In the genomic region with DNA sequence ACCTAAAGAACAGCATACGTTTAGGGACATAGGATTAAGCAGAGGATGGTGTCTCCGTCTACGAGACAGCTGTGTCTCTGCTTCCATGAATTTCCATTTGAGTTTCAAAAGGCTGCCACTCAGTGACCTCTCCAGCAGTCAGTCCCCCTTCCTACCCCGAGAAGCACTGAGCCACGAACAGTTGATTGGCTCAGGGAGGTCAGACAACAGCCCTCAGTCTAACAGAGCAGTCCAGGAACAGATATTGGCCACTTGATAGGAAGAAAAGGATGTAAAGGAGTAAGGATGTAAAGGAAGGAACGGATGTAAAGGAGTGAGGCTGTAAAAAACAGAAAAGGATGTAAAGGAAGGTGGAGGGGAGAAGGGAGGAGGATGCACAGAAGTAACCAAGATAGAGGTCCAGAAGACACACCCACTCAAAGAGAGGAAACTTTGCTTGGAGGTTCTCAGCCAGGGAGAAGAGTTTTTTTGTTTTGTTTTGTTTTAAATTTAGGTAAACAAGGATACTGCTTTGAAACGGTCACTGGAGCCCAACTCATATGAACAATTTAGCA, we compare ENCODE assay signal across 8 cellular contexts. TPM values are rescaled to one million over a fixed set of nuclear protein-coding genes. Genes with fewer than 3 reads are reported as not detected.
A peak's percentile ranks its signal among the peaks of the same experiment; 100 is the strongest.
DNase-seq lines count a peak whose midpoint lies in the region; ATAC-seq and TF ChIP-seq lines count a peak whose summit lies in the region.

No MANE protein-coding gene starts in this region.

- H3K9me3 ChIP-seq in suprapubic skin: no peaks in the 10 kb centered on the region

- H3K36me3 ChIP-seq in suprapubic skin: no peaks in the 10 kb centered on the region

- H3K4me1 Mint-ChIP-seq in activated CD4-positive, alpha-beta T cell treated with anti-CD3 and anti-CD28 coated beads, Interleukin-2, amount 10 ng/mL, durations not matched to agents 24 days and 14 days: peaks cover 42% of the 10 kb centered on the region
- peaks cover 37% of the 10 kb centered on the region for H3K4me1 Mint-ChIP-seq in activated CD4-positive, alpha-beta memory T cell treated with anti-CD3 and anti-CD28 coated beads, Interleukin-2, amount 10 ng/mL, durations not matched to agents 7 days and 5 days
- peaks cover 42 to 46% of the 10 kb centered on the region in 2 donors for H3K4me1 Mint-ChIP-seq in immature natural killer cell

- CTCF ChIA-PET in activated CD4-positive, alpha-beta memory T cell treated with anti-CD3 and anti-CD28 coated beads, Interleukin-2, amount 10 ng/mL, durations not matched to agents 7 days and 5 days (lab: Charles Lee): interaction anchor here (1.5 kb wide), 1 partner anchor 8 kb away, joined by 7 read pairs; no protein-coding TSS in a partner anchor

- TF ChIP-seq POLR2A in suprapubic skin (IDR thresholded peaks at IDR 0.05): no peak

- no peaks in the 10 kb centered on the region for H3K9me3 Mint-ChIP-seq in activated CD4-positive, alpha-beta T cell treated with anti-CD3 and anti-CD28 coated beads, Interleukin-2, amount 10 ng/mL, durations not matched to agents 24 days and 14 days
- H3K9me3 Mint-ChIP-seq in activated CD4-positive, alpha-beta memory T cell treated with anti-CD3 and anti-CD28 coated beads, Interleukin-2, amount 10 ng/mL, durations not matched to agents 7 days and 5 days: no peaks in the 10 kb centered on the region
- peaks cover 0 to 4% (median 0%) of the 10 kb centered on the region in 6 donors for H3K9me3 Mint-ChIP-seq in immature natural killer cell

- no peak for TF ChIP-seq CTCF in suprapubic skin (IDR thresholded peaks at IDR 0.05)

- no peak for ATAC-seq in HG03139 (IDR thresholded peaks at IDR 0.05; ENCODE audit: unreplicated experiment)
- no peak for ATAC-seq in left colon

- H3K27ac ChIP-seq in suprapubic skin: peak overlapping the region; percentile 98

- H3K27me3 Mint-ChIP-seq in activated CD4-positive, alpha-beta T cell treated with anti-CD3 and anti-CD28 coated beads, Interleukin-2, amount 10 ng/mL, durations not matched to agents 24 days and 14 days: peaks cover 35% of the 10 kb centered on the region
- H3K27me3 Mint-ChIP-seq in activated CD4-positive, alpha-beta memory T cell treated with anti-CD3 and anti-CD28 coated beads, Interleukin-2, amount 10 ng/mL, durations not matched to agents 7 days and 5 days: peaks cover 41% of the 10 kb centered on the region
- peaks cover 48 to 53% (median 51%) of the 10 kb centered on the region in 3 donors for H3K27me3 Mint-ChIP-seq in immature natural killer cell (ENCODE audit: low read depth in 3 of 3)

- 64% methylated on average over 7 of the region's 7 CpGs for WGBS in suprapubic skin

- peak overlapping the region; percentile 87 for H3K4me3 ChIP-seq in suprapubic skin

- peaks cover 8% of the 10 kb centered on the region for H3K36me3 Mint-ChIP-seq in activated CD4-positive, alpha-beta T cell treated with anti-CD3 and anti-CD28 coated beads, Interleukin-2, amount 10 ng/mL, durations not matched to agents 24 days and 14 days (ENCODE audit: low read depth)
- peaks cover 5% of the 10 kb centered on the region for H3K36me3 Mint-ChIP-seq in activated CD4-positive, alpha-beta memory T cell treated with anti-CD3 and anti-CD28 coated beads, Interleukin-2, amount 10 ng/mL, durations not matched to agents 7 days and 5 days (ENCODE audit: low read depth)
- no peaks in the 10 kb centered on the region for H3K36me3 Mint-ChIP-seq in immature natural killer cell

- POLR2A ChIA-PET in activated CD4-positive, alpha-beta memory T cell treated with anti-CD3 and anti-CD28 coated beads, Interleukin-2, amount 10 ng/mL, durations not matched to agents 7 days and 5 days (lab: Charles Lee): interaction anchor here (0.8 to 1.9 kb wide), 9 partner anchors 8 to 608 kb away, joined by 3 to 6 read pairs (median 3); partner anchors contain the start of gene MSANTD3

- H3K27me3 ChIP-seq in suprapubic skin: no peaks in the 10 kb centered on the region

- no peak for DNase-seq in activated CD4-positive, alpha-beta T cell treated with anti-CD3 and anti-CD28 coated beads, Interleukin-2, amount 10 ng/mL, durations not matched to agents 24 days and 14 days
- no peak for DNase-seq in activated CD4-positive, alpha-beta T cell treated with anti-CD3 and anti-CD28 coated beads, Interleukin-2, amount 50 U/mL, for 1 hour
- DNase-seq in activated CD4-positive, alpha-beta memory T cell treated with anti-CD3 and anti-CD28 coated beads, Interleukin-2, amount 10 ng/mL, durations not matched to agents 7 days and 5 days: no peak
- DNase-seq in immature natural killer cell: no peak
- no peak for DNase-seq in suprapubic skin (ENCODE audit: low spot score in 2 of 2)
- DNase-seq in GM19240 (ENCODE audit: insufficient read length, low spot score): no peak
- no peak for DNase-seq in left colon

- H3K27ac Mint-ChIP-seq in activated CD4-positive, alpha-beta T cell treated with anti-CD3 and anti-CD28 coated beads, Interleukin-2, amount 10 ng/mL, durations not matched to agents 24 days and 14 days: peak overlapping the region; percentile 96
- peak overlapping the region; percentile 17 for H3K27ac Mint-ChIP-seq in activated CD4-positive, alpha-beta memory T cell treated with anti-CD3 and anti-CD28 coated beads, Interleukin-2, amount 10 ng/mL, durations not matched to agents 7 days and 5 days
- H3K27ac Mint-ChIP-seq in immature natural killer cell: peak overlapping the region; percentile 87 to 100 (median 100)

- intact Hi-C loops in activated CD4-positive, alpha-beta T cell treated with anti-CD3 and anti-CD28 coated beads, Interleukin-2, amount 10 ng/mL, durations not matched to agents 24 days and 14 days (cut with micrococcal nuclease): loop anchor here (10.0 kb wide), 1 partner anchor 506 kb away; no protein-coding TSS in a partner anchor
- intact Hi-C loops in left colon (cut with DNase I, micrococcal nuclease): loop anchor here in 1 of 2 donors (10.0 kb wide), 1 partner anchor 196 kb away; no protein-coding TSS in a partner anchor

- H3K4me3 Mint-ChIP-seq in activated CD4-positive, alpha-beta T cell treated with anti-CD3 and anti-CD28 coated beads, Interleukin-2, amount 10 ng/mL, durations not matched to agents 24 days and 14 days: peak overlapping the region; percentile 99
- peak overlapping the region; percentile 91 for H3K4me3 Mint-ChIP-seq in activated CD4-positive, alpha-beta memory T cell treated with anti-CD3 and anti-CD28 coated beads, Interleukin-2, amount 10 ng/mL, durations not matched to agents 7 days and 5 days
- H3K4me3 Mint-ChIP-seq in immature natural killer cell: peak overlapping the region; percentile 93 to 98 (median 96)

- peaks cover 28% of the 10 kb centered on the region for H3K4me1 ChIP-seq in suprapubic skin

- no peak for TF ChIP-seq EP300 in suprapubic skin (IDR thresholded peaks at IDR 0.05)

RNA-seq across cellular contexts. Expression of gene NR4A3, which starts 3.2 kb away (rescaled TPM):
- 51.1 and 52.8 TPM in 2 replicates for total RNA-seq in activated CD4-positive, alpha-beta T cell treated with anti-CD3 and anti-CD28 coated beads, Interleukin-2, amount 10 ng/mL, durations not matched to agents 24 days and 14 days
- total RNA-seq in activated CD4-positive, alpha-beta memory T cell treated with anti-CD3 and anti-CD28 coated beads, Interleukin-2, amount 10 ng/mL, durations not matched to agents 7 days and 5 days: 1 to 10 TPM; 3.0 to 3.2 TPM
- 1 to 10 TPM in 1 of 3 donors, under 1 TPM in 2; 0.83 to 1.1 (median 0.88) TPM for polyA plus RNA-seq in immature natural killer cell
- total RNA-seq in suprapubic skin: 1 to 10 TPM in 3 of 4 donors, under 1 TPM in 1; 0.64 to 5.9 (median 2.9) TPM
- 1 to 10 TPM in 1 of 2 donors, under 1 TPM in 1; 0.61 to 3.8 TPM for total RNA-seq in left colon

Comparison
In these comparisons a context has a peak if more than half of its experiments do, and no peak if none do; other contexts are left out.
1. H3K27ac Mint-ChIP-seq: peak in every context shown above with its lines; median percentile 100 in immature natural killer cell; 96 in activated CD4-positive, alpha-beta T cell treated with anti-CD3 and anti-CD28 coated beads, Interleukin-2, amount 10 ng/mL, durations not matched to agents 24 days and 14 days; 17 in activated CD4-positive, alpha-beta memory T cell treated with anti-CD3 and anti-CD28 coated beads, Interleukin-2, amount 10 ng/mL, durations not matched to agents 7 days and 5 days.